In genomic region chr6:158104696-158105095, GRCh38 we compare ENCODE assay signal across 31 cellular contexts.
"Had no signal": no experiment of that assay in that cellular context is flagged by ENCODE, and none has a peak within 500 bp of the region (broad histone marks: within the 10 kb centered on the region; RNA-seq: fewer than 3 reads in every experiment).

No MANE protein-coding gene starts in this region.

- H3K4me1 Mint-ChIP-seq: natural killer cell; nephron; neural progenitor cell; stimulated activated memory B cell treated with anti-CD40 and anti-IgM and Interleukin-4, amounts not matched to agents 10 μg/mL and 1 μg/mL and 100 μg/mL, for 72 hours; stimulated activated naive CD8-positive, alpha-beta T cell treated with anti-CD3 and anti-CD28 coated beads, Interleukin-15, amount 100 ng/mL, for 72 hours had no signal

- H3K36me3 ChIP-seq: neural progenitor cell, ovary, transverse colon, uterus had no signal

- H3K4me1 ChIP-seq: neural progenitor cell, parathyroid adenoma, psoas muscle, spleen, suprapubic skin, testis, tibial artery, transverse colon, upper lobe of right lung, uterus had no signal

- H2AFZ ChIP-seq: neural progenitor cell, parathyroid adenoma had no signal

- H3K27ac Mint-ChIP-seq: natural killer cell; nephron; neural progenitor cell; progenitor cell of endocrine pancreas; stimulated activated memory B cell treated with anti-CD40 and anti-IgM and Interleukin-4, amounts not matched to agents 10 μg/mL and 1 μg/mL and 100 μg/mL, for 72 hours; type B pancreatic cell had no signal

- H3K4me3 ChIP-seq: neural progenitor cell, ovary, psoas muscle, skin epidermis, smooth muscle cell, spleen, suprapubic skin, testis, tibial artery, transverse colon, upper lobe of right lung, uterus had no signal

- H3K27ac ChIP-seq: neural progenitor cell, ovary, parathyroid adenoma, psoas muscle, spleen, suprapubic skin, testis, tibial artery, transverse colon, upper lobe of right lung, uterus had no signal

- H3K79me2 ChIP-seq: parathyroid adenoma had no signal

- DNase-seq: natural killer cell; occipital lobe; ovary; posterior cingulate gyrus; psoas muscle; right cardiac atrium; spleen; stimulated activated CD4-positive, alpha-beta T cell treated with anti-CD3 and anti-CD28 coated beads, Interleukin-12 subunit alpha, Interleukin-12 subunit beta, amount 100 ng/mL, for 4 hours; stimulated activated CD4-positive, alpha-beta T cell treated with anti-CD3 and anti-CD28 coated beads, Interleukin-1b, Interleukin-23, amount 100 ng/mL, for 48 hours; stimulated activated CD4-positive, alpha-beta T cell treated with anti-CD3 and anti-CD28 coated beads, Interleukin-4, amount 100 ng/mL, for 1 hour; stimulated activated CD4-positive, alpha-beta T cell treated with anti-CD3 and anti-CD28 coated beads, Interleukin-4, amount 100 ng/mL, for 4 hours; stimulated activated CD8-positive, alpha-beta memory T cell treated with anti-CD3 and anti-CD28 coated beads, Interleukin-4, amount 100 ng/mL, for 48 hours; stimulated activated naive CD4-positive, alpha-beta T cell; stimulated activated naive CD8-positive, alpha-beta T cell treated with anti-CD3 and anti-CD28 coated beads, Interleukin-15, amount 100 ng/mL, for 72 hours; stimulated activated naive CD8-positive, alpha-beta T cell treated with anti-CD3 and anti-CD28 coated beads, Interleukin-15, Interleukin-2, amounts not matched to agents 100 U/mL and 50 U/mL, for 24 hours; substantia nigra; testis; tibial artery; transverse colon; upper lobe of right lung; uterus had no signal

- H3K4me2 ChIP-seq: neural progenitor cell, smooth muscle cell had no signal

- ATAC-seq: natural killer cell; psoas muscle; right cardiac atrium; sciatic nerve; stimulated activated memory B cell treated with anti-CD40 and anti-IgM and Interleukin-4, amounts not matched to agents 10 μg/mL and 1 μg/mL and 100 μg/mL, for 72 hours; stimulated activated naive CD8-positive, alpha-beta T cell treated with anti-CD3 and anti-CD28 coated beads, Interleukin-15, amount 100 ng/mL, for 72 hours; stimulated activated naive CD8-positive, alpha-beta T cell treated with anti-CD3 and anti-CD28 coated beads, Interleukin-15, Interleukin-2, amounts not matched to agents 100 U/mL and 50 U/mL, for 24 hours; upper lobe of right lung had no signal

- H3K27me3 Mint-ChIP-seq: progenitor cell of endocrine pancreas; stimulated activated memory B cell treated with anti-CD40 and anti-IgM and Interleukin-4, amounts not matched to agents 10 μg/mL and 1 μg/mL and 100 μg/mL, for 72 hours; stimulated activated naive CD8-positive, alpha-beta T cell treated with anti-CD3 and anti-CD28 coated beads, Interleukin-15, amount 100 ng/mL, for 72 hours; type B pancreatic cell had no signal

- H3K27me3 ChIP-seq: neural progenitor cell, ovary, spleen, suprapubic skin, testis, tibial artery, transverse colon, upper lobe of right lung, uterus had no signal

- H3K9ac ChIP-seq: neural progenitor cell, parathyroid adenoma had no signal

- H3K9me3 ChIP-seq: ovary, psoas muscle, spleen, suprapubic skin, testis, tibial artery, transverse colon, upper lobe of right lung, uterus had no signal

- H3K4me3 Mint-ChIP-seq: natural killer cell; nephron; neural progenitor cell; stimulated activated memory B cell treated with anti-CD40 and anti-IgM and Interleukin-4, amounts not matched to agents 10 μg/mL and 1 μg/mL and 100 μg/mL, for 72 hours; stimulated activated naive CD8-positive, alpha-beta T cell treated with anti-CD3 and anti-CD28 coated beads, Interleukin-15, amount 100 ng/mL, for 72 hours; type B pancreatic cell had no signal
